ENCODE assay signal across 10 cellular contexts in genomic region chr5:32298056-32298420, GRCh38.
DNase-seq lines count a peak whose midpoint lies in the region; ATAC-seq and TF ChIP-seq lines count a peak whose summit lies in the region.
"Had no signal": no experiment of that assay in that cellular context is flagged by ENCODE, and none has a peak within 500 bp of the region (broad histone marks: within the 10 kb centered on the region; RNA-seq: fewer than 3 reads in every experiment).

No MANE protein-coding gene starts in this region.

- H3K36me3 ChIP-seq in WERI-Rb-1, result peaks cover 13% of the 10 kb centered on the region

- no peak overlapping the region for H3K27ac ChIP-seq in WERI-Rb-1
- H3K27ac ChIP-seq: lower lobe of right lung had no signal

- peak; percentile 64 for ATAC-seq in HG03280 (IDR thresholded peaks at IDR 0.05; ENCODE audit: unreplicated experiment)
- peak; percentile 93 for ATAC-seq in stimulated activated naive CD8-positive, alpha-beta T cell treated with anti-CD3 and anti-CD28 coated beads, Interleukin-15, Interleukin-2, amounts not matched to agents 100 U/mL and 50 U/mL, for 24 hours

- TF ChIP-seq CTCF in WERI-Rb-1 (IDR thresholded peaks at IDR 0.05; ENCODE audit: low read depth, low read length), result no peak

- H3K9me3 ChIP-seq in WERI-Rb-1 (ENCODE audit: severe bottlenecking), result no peaks in the 10 kb centered on the region
- H3K9me3 ChIP-seq: lower lobe of right lung had no signal

- no peaks in the 10 kb centered on the region for H3K27me3 ChIP-seq in WERI-Rb-1 (ENCODE audit: insufficient read depth, low read depth, severe bottlenecking)

- DNase-seq in activated T-cell treated with anti-CD3 and anti-CD28 coated beads for 48 hours (ENCODE audit: low read depth), result peak; percentile 25
- DNase-seq in activated T-cell treated with anti-CD3 and anti-CD28 coated beads for 4 hours, result no peak
- peak; percentile 25 for DNase-seq in astrocyte of the hippocampus (ENCODE audit: low read depth, low spot score)
- peak; percentile 53 for DNase-seq in stimulated activated naive CD8-positive, alpha-beta T cell treated with anti-CD3 and anti-CD28 coated beads, Interleukin-15, Interleukin-2, amounts not matched to agents 100 U/mL and 50 U/mL, for 24 hours
- no peak for DNase-seq in WERI-Rb-1
- DNase-seq in NCI-H510A (lab: John Stamatoyannopoulos, UW), result no peak
- no peak for DNase-seq in OCI-M2 (lab: John Stamatoyannopoulos, UW; ENCODE audit: unreplicated experiment)
- DNase-seq: lower lobe of right lung; stimulated activated CD4-positive, alpha-beta T cell treated with anti-CD3 and anti-CD28 coated beads, Interleukin-2, amount 100 ng/mL, for 24 hours had no signal

- no peak overlapping the region for H3K4me3 ChIP-seq in WERI-Rb-1 (ENCODE audit: low read depth, low read length)
- H3K4me3 ChIP-seq: lower lobe of right lung had no signal

Comparison
In these comparisons a context has a peak if more than half of its experiments do, and no peak if none do; other contexts are left out.
1. DNase-seq: peak in activated T-cell treated with anti-CD3 and anti-CD28 coated beads for 48 hours (single experiment), astrocyte of the hippocampus (single experiment) and stimulated activated naive CD8-positive, alpha-beta T cell treated with anti-CD3 and anti-CD28 coated beads, Interleukin-15, Interleukin-2, amounts not matched to agents 100 U/mL and 50 U/mL, for 24 hours (single experiment); none in activated T-cell treated with anti-CD3 and anti-CD28 coated beads for 4 hours (single experiment), WERI-Rb-1 (single experiment), NCI-H510A (single experiment) and OCI-M2 (single experiment).